ENCODE assay signal across 8 cellular contexts in the genomic region with DNA sequence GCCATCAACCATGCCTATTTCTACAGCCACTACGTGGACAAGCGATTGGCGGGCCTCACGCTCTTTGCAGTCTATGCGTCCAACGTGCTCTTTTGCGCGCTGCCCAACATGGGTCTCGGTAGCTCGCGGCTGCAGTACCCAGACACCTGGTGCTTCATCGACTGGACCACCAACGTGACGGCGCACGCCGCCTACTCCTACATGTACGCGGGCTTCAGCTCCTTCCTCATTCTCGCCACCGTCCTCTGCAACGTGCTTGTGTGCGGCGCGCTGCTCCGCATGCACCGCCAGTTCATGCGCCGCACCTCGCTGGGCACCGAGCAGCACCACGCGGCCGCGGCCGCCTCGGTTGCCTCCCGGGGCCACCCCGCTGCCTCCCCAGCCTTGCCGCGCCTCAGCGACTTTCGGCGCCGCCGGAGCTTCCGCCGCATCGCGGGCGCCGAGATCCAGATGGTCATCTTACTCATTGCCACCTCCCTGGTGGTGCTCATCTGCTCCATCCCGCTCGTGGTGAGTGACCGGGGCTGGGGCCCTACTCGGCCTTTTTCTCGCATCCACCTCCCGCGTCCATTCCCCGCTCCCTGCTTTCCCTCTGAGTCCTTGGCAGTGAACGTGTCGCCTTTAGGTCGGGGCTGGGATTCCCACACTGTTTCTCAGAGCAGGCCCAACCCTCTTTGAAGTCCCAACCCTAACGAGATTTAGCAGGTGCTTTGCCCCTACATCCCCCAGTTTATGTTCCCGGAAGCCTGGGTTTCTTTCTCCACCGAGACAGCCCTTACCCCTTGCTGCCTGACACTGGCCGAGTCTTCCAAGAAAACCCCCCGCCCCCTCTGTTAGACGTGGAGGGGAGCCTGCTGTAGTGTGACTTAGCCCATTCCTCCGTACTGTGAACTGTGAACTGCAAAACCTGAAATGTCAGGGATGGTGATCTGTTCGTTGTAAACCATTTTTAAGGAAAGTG. TPM values are rescaled to one million over a fixed set of nuclear protein-coding genes. Genes with fewer than 3 reads are reported as not detected.
DNase-seq lines count a peak whose midpoint lies in the region; ATAC-seq and TF ChIP-seq lines count a peak whose summit lies in the region.

No MANE protein-coding gene starts in this region.

- in situ Hi-C loops in G401 (cut with HindIII; ENCODE audit: low sequenced_read_pairs) = no loop called here

- ATAC-seq in HG03442 (IDR thresholded peaks at IDR 0.05; ENCODE audit: unreplicated experiment) = peak; percentile 10
- peak; percentile 3 for ATAC-seq in activated CD8-positive, alpha-beta memory T cell treated with anti-CD3 and anti-CD28 coated beads, Interleukin-2, amount 10 ng/mL, durations not matched to agents 7 days and 5 days

- H3K27ac Mint-ChIP-seq in activated CD8-positive, alpha-beta memory T cell treated with anti-CD3 and anti-CD28 coated beads, Interleukin-2, amount 10 ng/mL, durations not matched to agents 7 days and 5 days = peak overlapping the region; percentile 97
- H3K27ac Mint-ChIP-seq in neural crest cell (ENCODE audit: unreplicated experiment) = no peak overlapping the region

- H3K36me3 Mint-ChIP-seq in activated CD8-positive, alpha-beta memory T cell treated with anti-CD3 and anti-CD28 coated beads, Interleukin-2, amount 10 ng/mL, durations not matched to agents 7 days and 5 days = peaks cover 62% of the 10 kb centered on the region
- no peaks in the 10 kb centered on the region for H3K36me3 Mint-ChIP-seq in neural crest cell (ENCODE audit: low read depth)

- no peaks in the 10 kb centered on the region for H3K27me3 Mint-ChIP-seq in activated CD8-positive, alpha-beta memory T cell treated with anti-CD3 and anti-CD28 coated beads, Interleukin-2, amount 10 ng/mL, durations not matched to agents 7 days and 5 days
- peaks cover 95% of the 10 kb centered on the region for H3K27me3 Mint-ChIP-seq in neural crest cell (ENCODE audit: low read depth)

- TF ChIP-seq CTCF in GM10266 (IDR thresholded peaks at IDR 0.05; ENCODE audit: control insufficient read depth, insufficient read depth, low read depth, missing control alignments) (no peak), neural crest cell (conservative IDR thresholded peaks at IDR 0.05) (no peak)

- peak overlapping the region; percentile 86 for H3K4me3 Mint-ChIP-seq in activated CD8-positive, alpha-beta memory T cell treated with anti-CD3 and anti-CD28 coated beads, Interleukin-2, amount 10 ng/mL, durations not matched to agents 7 days and 5 days
- H3K4me3 Mint-ChIP-seq in neural crest cell = peak overlapping the region; percentile 92

- CTCF ChIA-PET in activated CD8-positive, alpha-beta memory T cell treated with anti-CD3 and anti-CD28 coated beads, Interleukin-2, amount 10 ng/mL, durations not matched to agents 7 days and 5 days (lab: Charles Lee) = interaction anchor here (0.8 to 4.4 kb wide), 8 partner anchors 9 to 1462 kb away, joined by 3 to 24 read pairs (median 4); partner anchors contain the start of gene FYB1

- DNase-seq in GM10266 (ENCODE audit: extremely low spot score) = peak; percentile 35
- DNase-seq in activated CD8-positive, alpha-beta memory T cell treated with anti-CD3 and anti-CD28 coated beads, Interleukin-2, amount 10 ng/mL, durations not matched to agents 7 days and 5 days = peak; percentile 65
- DNase-seq in fibroblast of gingiva (ENCODE audit: low read depth) = peak; percentile 16
- DNase-seq in neural crest cell (ENCODE audit: low read depth, low spot score) = peak; percentile 4
- DNase-seq in T-helper 9 cell = no peak
- DNase-seq in NCI-H510A treated with DMSO at 0.1 percent for 48 hours (lab: John Stamatoyannopoulos, UW) = no peak
- no peak for DNase-seq in G401 (ENCODE audit: low spot score)

- H3K9me3 Mint-ChIP-seq in activated CD8-positive, alpha-beta memory T cell treated with anti-CD3 and anti-CD28 coated beads, Interleukin-2, amount 10 ng/mL, durations not matched to agents 7 days and 5 days (ENCODE audit: low read depth) = no peaks in the 10 kb centered on the region
- no peaks in the 10 kb centered on the region for H3K9me3 Mint-ChIP-seq in neural crest cell

- peaks cover 39% of the 10 kb centered on the region for H3K4me1 Mint-ChIP-seq in activated CD8-positive, alpha-beta memory T cell treated with anti-CD3 and anti-CD28 coated beads, Interleukin-2, amount 10 ng/mL, durations not matched to agents 7 days and 5 days
- peaks cover 23% of the 10 kb centered on the region for H3K4me1 Mint-ChIP-seq in neural crest cell

RNA-seq across cellular contexts. Expression of gene PTGER4, which starts 1.9 kb away (rescaled TPM):
- 10 to 100 TPM; 50.8 to 79.1 TPM for total RNA-seq in activated CD8-positive, alpha-beta memory T cell treated with anti-CD3 and anti-CD28 coated beads, Interleukin-2, amount 10 ng/mL, durations not matched to agents 7 days and 5 days
- total RNA-seq in neural crest cell = not detected in 2 replicates
- total RNA-seq in G401 (2014; rRNA removed; shearing (Covaris generic)) = 0.37 TPM in 1 of 2 replicates, not detected in the other

Comparison
In these comparisons a context has a peak if more than half of its experiments do, and no peak if none do; other contexts are left out.
1. DNase-seq: peak in GM10266 (single experiment), activated CD8-positive, alpha-beta memory T cell treated with anti-CD3 and anti-CD28 coated beads, Interleukin-2, amount 10 ng/mL, durations not matched to agents 7 days and 5 days (single experiment), fibroblast of gingiva (single experiment) and neural crest cell (single experiment); none in T-helper 9 cell (single experiment), NCI-H510A treated with DMSO at 0.1 percent for 48 hours (single experiment) and G401 (single experiment).
2. RNA of gene PTGER4, which starts 1.9 kb away (total RNA-seq): 50.8 to 79.1 TPM in activated CD8-positive, alpha-beta memory T cell treated with anti-CD3 and anti-CD28 coated beads, Interleukin-2, amount 10 ng/mL, durations not matched to agents 7 days and 5 days; not detected in neural crest cell and 0.37 TPM in G401; every median in the first group is over 10 times any median in the second.